In the genomic region with DNA sequence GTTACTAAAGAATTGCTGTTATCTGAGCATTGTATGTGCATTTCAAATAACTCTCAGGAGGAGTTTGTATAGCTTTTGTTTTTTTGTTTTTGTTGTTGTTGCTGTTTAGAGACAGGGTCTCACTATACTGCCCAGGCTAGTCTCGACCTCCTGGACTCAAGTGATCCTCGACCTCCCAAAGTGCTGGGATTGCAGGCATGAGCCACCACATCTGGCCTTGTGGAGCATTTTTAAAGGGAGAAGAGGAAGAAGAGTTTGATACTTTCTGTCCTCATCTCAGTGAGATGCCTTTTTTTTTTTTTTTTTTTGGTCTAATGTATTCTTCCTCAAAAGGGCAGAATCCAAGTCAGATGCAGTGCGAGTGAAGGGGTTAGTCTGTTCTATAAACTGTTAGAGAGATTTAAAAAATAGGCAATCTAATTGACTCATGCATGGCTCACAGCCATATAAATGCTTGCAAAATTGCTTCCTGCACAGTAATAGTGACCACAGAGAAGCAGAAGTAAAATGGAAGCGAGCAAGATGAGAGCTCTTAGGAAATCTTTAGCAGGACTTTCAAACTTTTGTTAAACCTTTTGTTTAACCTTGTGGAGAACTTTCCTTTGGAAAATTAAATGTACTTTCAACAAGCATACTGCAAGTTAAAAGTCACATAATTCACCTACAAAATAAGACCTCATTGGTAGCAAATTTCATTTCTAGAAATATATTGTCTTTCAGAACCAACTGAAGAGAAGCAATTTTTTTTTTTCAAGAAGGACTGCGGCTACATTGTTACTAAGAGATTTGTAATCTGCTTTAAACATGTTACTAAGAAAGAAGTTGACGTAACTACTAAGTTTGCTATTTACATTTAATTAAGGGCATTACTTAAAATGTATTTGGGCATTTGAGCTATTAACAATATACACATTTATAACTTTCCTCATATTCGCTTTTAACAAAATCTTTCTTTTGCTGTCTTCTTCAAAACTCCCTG, we compare ENCODE assay signal across 11 cellular contexts. TPM values are rescaled to one million over a fixed set of nuclear protein-coding genes. Genes with fewer than 3 reads are reported as not detected.
DNase-seq lines count a peak whose midpoint lies in the region; ATAC-seq and TF ChIP-seq lines count a peak whose summit lies in the region.
"Had no signal": no experiment of that assay in that cellular context is flagged by ENCODE, and none has a peak within 500 bp of the region (broad histone marks: within the 10 kb centered on the region; RNA-seq: fewer than 3 reads in every experiment).

No MANE protein-coding gene starts in this region.

- H3K4me3 ChIP-seq in Panc1 (ENCODE audit: low read depth in 2 of 2, low read length in 2 of 2): no peak overlapping the region
- no peak overlapping the region for H3K4me3 ChIP-seq in esophagus squamous epithelium
- H3K4me3 ChIP-seq: testis had no signal

- in situ Hi-C loops in Panc1 (cut with HindIII; ENCODE audit: low pct_unique_long_range_greater_than_20kb, low sequenced_read_pairs): no loop called here

- H3K4me1 Mint-ChIP-seq in activated T-cell treated with anti-CD3 and anti-CD28 coated beads, Interleukin-2, amount 50 U/mL, for 4 hours (ENCODE audit: low read depth): no peaks in the 10 kb centered on the region

- H3K27me3 ChIP-seq in Panc1 (ENCODE audit: control insufficient read depth, insufficient read depth, low read length) (no peaks in the 10 kb centered on the region), esophagus squamous epithelium (no peaks in the 10 kb centered on the region)
- H3K27me3 ChIP-seq: testis had no signal

- DNase-seq in ELR (ENCODE audit: low read depth) (peak; percentile 93), Panc1 (ENCODE audit: low read depth, low spot score) (peak; percentile 13), esophagus squamous epithelium (lab: John Stamatoyannopoulos, UW) (no peak), omental fat pad (ENCODE audit: low spot score) (no peak), NAMALWA (ENCODE audit: low spot score) (no peak), NCI-H1092 treated with DMSO at 0.1 percent for 48 hours (lab: John Stamatoyannopoulos, UW) (no peak)
- no peak for DNase-seq in stimulated activated naive CD4-positive, alpha-beta T cell treated with Interleukin-2 at 50 U/mL for 16 hours (lab: John Stamatoyannopoulos, UW)
- no peak for DNase-seq in activated T-cell treated with anti-CD3 and anti-CD28 coated beads, Interleukin-2, amount 50 U/mL, for 4 hours
- DNase-seq: RPMI8226, testis had no signal

- H3K27ac ChIP-seq in Panc1 (ENCODE audit: low read length): no peak overlapping the region
- H3K27ac ChIP-seq in esophagus squamous epithelium: peak overlapping the region; percentile 39 to 75 (median 55)
- H3K27ac ChIP-seq: testis had no signal

- peaks cover 1% of the 10 kb centered on the region for H3K27me3 Mint-ChIP-seq in activated T-cell treated with anti-CD3 and anti-CD28 coated beads, Interleukin-2, amount 50 U/mL, for 4 hours (ENCODE audit: low read depth)

- intact Hi-C loops in Panc1 (cut with micrococcal nuclease; ENCODE audit: unreplicated experiment) (no loop called here), esophagus squamous epithelium (cut with DNase I) (no loop called here)

- no peak for TF ChIP-seq CTCF in Panc1 (IDR thresholded peaks at IDR 0.05)
- TF ChIP-seq CTCF in esophagus squamous epithelium (IDR thresholded peaks at IDR 0.05): no peak
- TF ChIP-seq CTCF in omental fat pad (IDR thresholded peaks at IDR 0.05): no peak

- POLR2A ChIA-PET in Panc1 (lab: Charles Lee): no interaction called here

- ATAC-seq in Panc1 (no peak), omental fat pad (ENCODE audit: low FRiP score) (peak; percentile 70)
- no peak for ATAC-seq in activated T-cell treated with anti-CD3 and anti-CD28 coated beads, Interleukin-2, amount 50 U/mL, for 4 hours

- BruUV-seq in Panc1 (replicated peaks; lab: Mats Ljungman, UMichigan): no TSS peak

- H3K36me3 ChIP-seq in Panc1 (ENCODE audit: control insufficient read depth, insufficient read depth, low read length) (no peaks in the 10 kb centered on the region), esophagus squamous epithelium (no peaks in the 10 kb centered on the region)

- H3K4me3 Mint-ChIP-seq in activated T-cell treated with anti-CD3 and anti-CD28 coated beads, Interleukin-2, amount 50 U/mL, for 4 hours: no peak overlapping the region
- H3K4me3 Mint-ChIP-seq: nephron had no signal

- no peak for TF ChIP-seq POLR2A in esophagus squamous epithelium (IDR thresholded peaks at IDR 0.05)

- H3K9me3 Mint-ChIP-seq in activated T-cell treated with anti-CD3 and anti-CD28 coated beads, Interleukin-2, amount 50 U/mL, for 4 hours: no peaks in the 10 kb centered on the region
- H3K9me3 Mint-ChIP-seq: nephron had no signal

- H3K4me1 ChIP-seq in Panc1 (ENCODE audit: control insufficient read depth, insufficient read depth, low read length): no peaks in the 10 kb centered on the region
- peaks cover 0 to 14% (median 2%) of the 10 kb centered on the region in 3 donors for H3K4me1 ChIP-seq in esophagus squamous epithelium
- H3K4me1 ChIP-seq: testis had no signal

- 35 to 41% methylated on average over 7 of the region's 7 CpGs for WGBS in esophagus squamous epithelium, 2 donors

- no peaks in the 10 kb centered on the region for H3K36me3 Mint-ChIP-seq in activated T-cell treated with anti-CD3 and anti-CD28 coated beads, Interleukin-2, amount 50 U/mL, for 4 hours (ENCODE audit: insufficient read depth)

- CTCF ChIA-PET in Panc1 (lab: Charles Lee): interaction anchor here (0.6 kb wide), 1 partner anchor 161 kb away, joined by 3 read pairs; no protein-coding TSS in a partner anchor

- H3K9me3 ChIP-seq in Panc1 (ENCODE audit: control insufficient read depth, insufficient read depth, low read depth, low read length) (no peaks in the 10 kb centered on the region), esophagus squamous epithelium (no peaks in the 10 kb centered on the region)
- H3K9me3 ChIP-seq: testis had no signal

RNA-seq across cellular contexts. Expression of a gene that starts 52.3 kb away (rescaled TPM):
- 36.2 TPM for total RNA-seq in Panc1 (2021; ENCODE audit: unreplicated experiment)
- 12.3 TPM for polyA plus RNA-seq in Panc1 (2012; ENCODE audit: insufficient read length)
- total RNA-seq in esophagus squamous epithelium: 10 to 100 TPM; 17.6 to 58.2 (median 24.8) TPM
- total RNA-seq in omental fat pad: 10 to 100 TPM; 50.2 to 99.1 (median 58.7) TPM
- 10 to 100 TPM; 40.1 to 42.2 (median 40.6) TPM for total RNA-seq in activated T-cell treated with anti-CD3 and anti-CD28 coated beads, Interleukin-2, amount 50 U/mL, for 4 hours

Comparison
In these comparisons a context has a peak if more than half of its experiments do, and no peak if none do; other contexts are left out.
1. DNase-seq: peak in ELR (single experiment) and Panc1 (single experiment); none in esophagus squamous epithelium (single experiment), omental fat pad (single experiment), stimulated activated naive CD4-positive, alpha-beta T cell treated with Interleukin-2 at 50 U/mL for 16 hours (single experiment), NAMALWA (single experiment), NCI-H1092 treated with DMSO at 0.1 percent for 48 hours (single experiment) and activated T-cell treated with anti-CD3 and anti-CD28 coated beads, Interleukin-2, amount 50 U/mL, for 4 hours (single experiment).